In the genomic region with DNA sequence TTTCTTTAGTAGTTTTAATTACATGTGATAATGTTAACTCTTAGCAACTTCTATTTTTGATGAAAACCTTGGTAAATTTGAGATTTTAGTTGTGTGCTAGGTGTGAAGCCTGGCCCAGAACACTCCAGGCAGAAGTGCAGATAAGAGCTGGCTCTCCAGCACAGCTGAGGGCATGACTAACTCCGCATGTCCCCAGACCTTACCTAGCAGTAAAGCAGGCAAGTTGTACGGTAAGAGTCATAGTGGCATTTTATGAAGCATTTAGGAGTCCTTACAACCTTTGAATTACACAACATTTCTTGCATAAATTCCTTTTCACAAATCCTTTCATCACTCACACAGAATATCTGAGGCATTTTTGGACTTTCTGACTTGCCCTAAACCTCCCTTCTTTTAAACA, we compare ENCODE assay signal across 28 cellular contexts.
"Had no signal": no experiment of that assay in that cellular context is flagged by ENCODE, and none has a peak within 500 bp of the region (broad histone marks: within the 10 kb centered on the region; RNA-seq: fewer than 3 reads in every experiment).

No MANE protein-coding gene starts in this region.

- H3K4me3 Mint-ChIP-seq: immature natural killer cell; mesothelial cell of epicardium; naive B cell; natural killer cell treated with Interleukin-12 subunit alpha and Interleukin-12 subunit beta and Interleukin-15 and Interleukin-18, amount 100 ng/mL, for 72 hours; neural crest cell; stimulated activated effector memory CD8-positive, alpha-beta T cell treated with anti-CD3 and anti-CD28 coated beads, Interleukin-12 subunit alpha, Interleukin-12 subunit beta, amount 100 ng/mL, for 72 hours; type B pancreatic cell had no signal

- H3K36me3 ChIP-seq: neutrophil, pancreas, stomach, thyroid gland had no signal

- H3K4me2 ChIP-seq: smooth muscle cell had no signal

- H3K36me3 Mint-ChIP-seq: mesothelial cell of epicardium; naive B cell; natural killer cell treated with Interleukin-12 subunit alpha and Interleukin-12 subunit beta and Interleukin-15 and Interleukin-18, amount 100 ng/mL, for 72 hours; stimulated activated effector memory CD8-positive, alpha-beta T cell treated with anti-CD3 and anti-CD28 coated beads, Interleukin-12 subunit alpha, Interleukin-12 subunit beta, amount 100 ng/mL, for 72 hours; type B pancreatic cell had no signal

- H3K27me3 Mint-ChIP-seq: type B pancreatic cell had no signal

- H3K27ac Mint-ChIP-seq: immature natural killer cell; mesothelial cell of epicardium; naive B cell; natural killer cell treated with Interleukin-12 subunit alpha and Interleukin-12 subunit beta and Interleukin-15 and Interleukin-18, amount 100 ng/mL, for 72 hours; stimulated activated effector memory CD8-positive, alpha-beta T cell treated with anti-CD3 and anti-CD28 coated beads, Interleukin-12 subunit alpha, Interleukin-12 subunit beta, amount 100 ng/mL, for 72 hours; type B pancreatic cell had no signal

- H3K27me3 ChIP-seq: neutrophil, pancreas, stomach, thyroid gland had no signal

- H3K4me1 Mint-ChIP-seq: immature natural killer cell; mesothelial cell of epicardium; naive B cell; neural crest cell; stimulated activated effector memory CD8-positive, alpha-beta T cell treated with anti-CD3 and anti-CD28 coated beads, Interleukin-12 subunit alpha, Interleukin-12 subunit beta, amount 100 ng/mL, for 72 hours had no signal

- H3K27ac ChIP-seq: coronary artery, neutrophil, pancreas, stomach, thyroid gland had no signal

- H3K4me1 ChIP-seq: pancreas, stomach, thyroid gland had no signal

- DNase-seq: dermis blood vessel endothelial cell; effector memory CD4-positive, alpha-beta T cell; hypothalamus; immature natural killer cell; islet precursor cell; kidney glomerular epithelial cell; left colon; left ventricle myocardium superior; mesenchymal stem cell; mucosa of descending colon; naive B cell; pancreas; stimulated activated CD4-positive, alpha-beta T cell treated with anti-CD3 and anti-CD28 coated beads, Interleukin-12 subunit alpha, Interleukin-12 subunit beta, amount 100 ng/mL, for 4 hours; stimulated activated CD4-positive, alpha-beta T cell treated with anti-CD3 and anti-CD28 coated beads, Interleukin-1b, Interleukin-23, amount 100 ng/mL, for 48 hours; stimulated activated CD4-positive, alpha-beta T cell treated with anti-CD3 and anti-CD28 coated beads, Interleukin-4, amount 100 ng/mL, for 24 hours; stimulated activated naive CD4-positive, alpha-beta T cell treated with Interleukin-2 at 50 U/mL for 16 hours; stomach had no signal

- H3K9me3 Mint-ChIP-seq: immature natural killer cell; natural killer cell treated with Interleukin-12 subunit alpha and Interleukin-12 subunit beta and Interleukin-15 and Interleukin-18, amount 100 ng/mL, for 72 hours; stimulated activated effector memory CD8-positive, alpha-beta T cell treated with anti-CD3 and anti-CD28 coated beads, Interleukin-12 subunit alpha, Interleukin-12 subunit beta, amount 100 ng/mL, for 72 hours; type B pancreatic cell had no signal

- H3K9me3 ChIP-seq: mucosa of descending colon, neutrophil, pancreas, stomach had no signal

- ATAC-seq: left colon; left ventricle myocardium superior; mucosa of descending colon; natural killer cell treated with Interleukin-12 subunit alpha and Interleukin-12 subunit beta and Interleukin-15 and Interleukin-18, amount 100 ng/mL, for 72 hours; pancreas; sciatic nerve; stimulated activated effector memory CD8-positive, alpha-beta T cell treated with anti-CD3 and anti-CD28 coated beads, Interleukin-12 subunit alpha, Interleukin-12 subunit beta, amount 100 ng/mL, for 72 hours had no signal

- H3K4me3 ChIP-seq: coronary artery, lung, mucosa of descending colon, pancreas, smooth muscle cell, stomach, thyroid gland had no signal
